In genomic region chr17:45433136-45433535, GRCh38 we compare ENCODE assay signal across 8 cellular contexts. TPM values are rescaled to one million over a fixed set of nuclear protein-coding genes. Genes with fewer than 3 reads are reported as not detected.
A peak's percentile ranks its signal among the peaks of the same experiment; 100 is the strongest.
DNase-seq lines count a peak whose midpoint lies in the region; ATAC-seq and TF ChIP-seq lines count a peak whose summit lies in the region.

No MANE protein-coding gene starts in this region.

- peak overlapping the region; percentile 39 to 56; a peak in 3 of 4 replicates for H3K4me3 ChIP-seq in Panc1 (ENCODE audit: low read depth in 2 of 2, low read length in 2 of 2)
- peak overlapping the region; percentile 75 for H3K4me3 ChIP-seq in epithelial cell of proximal tubule (ENCODE audit: low read depth, low read length)
- no peak overlapping the region for H3K4me3 ChIP-seq in trophoblast cell (ENCODE audit: low read depth, low read length)

- no peak overlapping the region for H3K4ac ChIP-seq in trophoblast cell (ENCODE audit: low read depth, low read length)

- peak overlapping the region; percentile 72 for H3K4me2 ChIP-seq in trophoblast cell (ENCODE audit: low read length)

- H3K79me1 ChIP-seq in trophoblast cell (ENCODE audit: low read length), result peaks cover 18% of the 10 kb centered on the region

- no peak overlapping the region for H3K18ac ChIP-seq in trophoblast cell (ENCODE audit: low read length)

- TF ChIP-seq CTCF in Panc1 (IDR thresholded peaks at IDR 0.05) (no peak), epithelial cell of proximal tubule (conservative IDR thresholded peaks at IDR 0.05; ENCODE audit: low read depth, low read length) (no peak)

- no peak overlapping the region for H2AFZ ChIP-seq in trophoblast cell (ENCODE audit: insufficient read depth, low read length, poor library complexity)

- ATAC-seq in Panc1 (no peak), GM18520 (IDR thresholded peaks at IDR 0.05; ENCODE audit: unreplicated experiment) (no peak), HG03025 (IDR thresholded peaks at IDR 0.05; ENCODE audit: low FRiP score, unreplicated experiment) (no peak)

- H4K8ac ChIP-seq in trophoblast cell (ENCODE audit: low read depth, low read length), result no peak overlapping the region

- no peak overlapping the region for H4K91ac ChIP-seq in trophoblast cell (ENCODE audit: low read depth, low read length)

- no peak overlapping the region for H2AK5ac ChIP-seq in trophoblast cell (ENCODE audit: low read length)

- H3K9ac ChIP-seq in trophoblast cell (ENCODE audit: low read length), result no peak overlapping the region

- H2BK120ac ChIP-seq in trophoblast cell (ENCODE audit: insufficient read depth, low read length, poor library complexity), result no peak overlapping the region

- CTCF ChIA-PET in Panc1 (lab: Charles Lee), result interaction anchor here (0.6 kb wide), 1 partner anchor 20 kb away, joined by 6 read pairs; no protein-coding TSS in a partner anchor

- H4K12ac ChIP-seq in trophoblast cell (ENCODE audit: low read depth, low read length), result no peak overlapping the region

- no peak overlapping the region for H3K14ac ChIP-seq in trophoblast cell (ENCODE audit: low read length)

- POLR2A ChIA-PET in Panc1 (lab: Charles Lee), result no interaction called here

- H2BK12ac ChIP-seq in trophoblast cell (ENCODE audit: low read length), result peak overlapping the region; percentile 21

- BruUV-seq in Panc1 (replicated peaks; lab: Mats Ljungman, UMichigan), result no TSS peak

- no peak overlapping the region for H3K23ac ChIP-seq in trophoblast cell (ENCODE audit: low read length)

- in situ Hi-C loops in Panc1 (cut with HindIII; ENCODE audit: low pct_unique_long_range_greater_than_20kb, low sequenced_read_pairs), result no loop called here

- H3K27me3 ChIP-seq in Panc1 (ENCODE audit: control insufficient read depth, insufficient read depth, low read length) (no peaks in the 10 kb centered on the region), trophoblast cell (ENCODE audit: insufficient read depth, low read length) (peaks cover 21% of the 10 kb centered on the region)

- peaks cover 2% of the 10 kb centered on the region for H3K79me2 ChIP-seq in trophoblast cell (ENCODE audit: control insufficient read depth, insufficient read depth, low read length, poor library complexity)

- H3K4me1 ChIP-seq in Panc1 (ENCODE audit: control insufficient read depth, insufficient read depth, low read length) (no peaks in the 10 kb centered on the region), trophoblast cell (ENCODE audit: control insufficient read depth in 1 of 2, insufficient read depth in 2 of 2, low read length in 2 of 2) (peaks cover 14 to 34% of the 10 kb centered on the region in 2 experiments)

- peak; percentile 11 for DNase-seq in GF-D8 (lab: John Stamatoyannopoulos, UW)
- no peak for DNase-seq in Panc1 (ENCODE audit: low read depth, low spot score)
- no peak for DNase-seq in epithelial cell of proximal tubule (ENCODE audit: low read depth)
- DNase-seq in trophoblast cell, result no peak
- no peak for DNase-seq in stimulated activated naive CD4-positive, alpha-beta T cell treated with Interleukin-2 at 50 U/mL for 16 hours (lab: John Stamatoyannopoulos, UW)
- DNase-seq in NCI-H1048 (lab: John Stamatoyannopoulos, UW), result no peak

- no CpG with 5 or more reads among the region's 4 CpGs for WGBS in trophoblast cell (ENCODE audit: extremely low coverage, insufficient coverage, insufficient read length)

- H2BK5ac ChIP-seq in trophoblast cell (ENCODE audit: low read depth, low read length, poor library complexity), result no peak overlapping the region

- H3K9me3 ChIP-seq in Panc1 (ENCODE audit: control insufficient read depth, insufficient read depth, low read depth, low read length) (no peaks in the 10 kb centered on the region), trophoblast cell (ENCODE audit: insufficient read depth, low read depth, low read length) (no peaks in the 10 kb centered on the region)

- H3K27ac ChIP-seq in Panc1 (ENCODE audit: low read length), result no peak overlapping the region
- no peak overlapping the region for H3K27ac ChIP-seq in trophoblast cell (ENCODE audit: low read depth, low read length)

- intact Hi-C loops in Panc1 (cut with micrococcal nuclease; ENCODE audit: unreplicated experiment), result no loop called here

- H3K36me3 ChIP-seq in Panc1 (ENCODE audit: control insufficient read depth, insufficient read depth, low read length) (no peaks in the 10 kb centered on the region; the same call in 1 of the 2 replicates), trophoblast cell (ENCODE audit: control insufficient read depth in 1 of 2, insufficient read depth in 2 of 2, low read length in 2 of 2) (peaks cover 4 to 5% of the 10 kb centered on the region in 2 experiments)

RNA-seq across cellular contexts. Expression of gene ARHGAP27, which starts 0.5 kb away (rescaled TPM):
- 39.2 TPM for total RNA-seq in Panc1 (2021; ENCODE audit: unreplicated experiment)
- polyA plus RNA-seq in Panc1 (2012; ENCODE audit: insufficient read length), result 41.1 TPM
- 29.4 and 39.8 TPM in 2 replicates for total RNA-seq in epithelial cell of proximal tubule
- 12.2 and 13.9 TPM in 2 replicates for polyA plus RNA-seq in trophoblast cell (2013)

RNA-seq across cellular contexts. Expression of gene PLEKHM1, which starts 57.4 kb away (rescaled TPM):
- total RNA-seq in Panc1 (2021; ENCODE audit: unreplicated experiment) (28.5 TPM), epithelial cell of proximal tubule (14.8 and 15.9 TPM in 2 replicates)
- 15.7 TPM for polyA plus RNA-seq in Panc1 (2012; ENCODE audit: insufficient read length)
- 9.4 and 10.3 TPM in 2 replicates for polyA plus RNA-seq in trophoblast cell (2013)
